24 cellular contexts compared by ENCODE assay signal in the genomic region with DNA sequence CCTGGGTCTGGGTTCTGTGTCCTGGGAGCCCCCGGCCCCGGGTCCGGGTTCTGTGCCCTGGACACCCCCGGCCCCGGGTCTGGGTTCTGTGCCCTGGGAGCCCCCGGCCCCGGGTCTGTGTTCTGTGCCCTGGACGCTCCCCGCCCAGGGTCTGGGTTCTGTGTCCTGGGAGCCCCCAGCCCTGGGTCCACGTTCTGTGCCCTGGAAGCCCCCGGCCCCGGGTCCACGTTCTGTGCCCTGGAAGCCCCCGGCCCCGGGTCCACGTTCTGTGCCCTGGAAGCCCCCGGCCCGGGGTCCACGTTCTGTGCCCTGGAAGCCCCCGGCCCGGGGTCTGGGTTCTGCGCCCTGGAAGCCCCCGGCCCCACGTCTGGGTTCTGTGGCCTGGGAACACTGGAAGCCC.
"Had no signal": no experiment of that assay in that cellular context is flagged by ENCODE, and none has a peak within 500 bp of the region (broad histone marks: within the 10 kb centered on the region; RNA-seq: fewer than 3 reads in every experiment).

No MANE protein-coding gene starts in this region.

- H3K27me3 Mint-ChIP-seq: dendritic cell treated with granulocyte-macrophage colony-stimulating factor and Interleukin-4, amounts not matched to agents 40 ng/mL and 50 ng/mL, for 4 days; effector memory CD8-positive, alpha-beta T cell had no signal

- ATAC-seq: effector memory CD8-positive, alpha-beta T cell; esophagus mucosa; gastrocnemius medialis; heart right ventricle; left cardiac atrium; left lung; left ventricle myocardium superior; lower lobe of right lung; mucosa of descending colon had no signal

- H3K4me3 Mint-ChIP-seq: dendritic cell treated with granulocyte-macrophage colony-stimulating factor and Interleukin-4, amounts not matched to agents 40 ng/mL and 50 ng/mL, for 4 days; effector memory CD8-positive, alpha-beta T cell; endodermal cell; mesothelial cell of epicardium had no signal

- DNase-seq: colonic mucosa; cortex of kidney; effector CD8-positive, alpha-beta T cell; effector memory CD8-positive, alpha-beta T cell; endodermal cell; erythroblast; esophagus squamous epithelium; foreskin fibroblast; foreskin melanocyte; gastrocnemius medialis; glutamatergic neuron; head of caudate nucleus; heart right ventricle; hippocampal formation; left cardiac atrium; left lung; left ventricle myocardium superior; lower lobe of right lung; mesenchymal stem cell; mucosa of descending colon had no signal

- H3K4me1 Mint-ChIP-seq: endodermal cell had no signal

- H3K27ac ChIP-seq: colonic mucosa, epithelial cell of prostate, esophagus squamous epithelium, heart right ventricle, left lung, lower lobe of right lung had no signal

- H3K4me1 ChIP-seq: colonic mucosa, gastrocnemius medialis, left lung, lower lobe of right lung had no signal

- H3K27ac Mint-ChIP-seq: dendritic cell treated with granulocyte-macrophage colony-stimulating factor and Interleukin-4, amounts not matched to agents 40 ng/mL and 50 ng/mL, for 4 days; endodermal cell; mesothelial cell of epicardium had no signal

- H3K4me3 ChIP-seq: colonic mucosa, esophagus squamous epithelium, gastrocnemius medialis, heart right ventricle, left lung, lower lobe of right lung, mucosa of descending colon had no signal

- H3K9me3 ChIP-seq: colonic mucosa, esophagus squamous epithelium, gastrocnemius medialis, heart right ventricle, left lung, lower lobe of right lung, mucosa of descending colon had no signal

- H3K9me3 Mint-ChIP-seq: dendritic cell treated with granulocyte-macrophage colony-stimulating factor and Interleukin-4, amounts not matched to agents 40 ng/mL and 50 ng/mL, for 4 days; effector memory CD8-positive, alpha-beta T cell; endodermal cell; mesothelial cell of epicardium had no signal

- H3K27me3 ChIP-seq: colonic mucosa, esophagus squamous epithelium, gastrocnemius medialis, heart right ventricle, left lung had no signal
